In the genomic region with DNA sequence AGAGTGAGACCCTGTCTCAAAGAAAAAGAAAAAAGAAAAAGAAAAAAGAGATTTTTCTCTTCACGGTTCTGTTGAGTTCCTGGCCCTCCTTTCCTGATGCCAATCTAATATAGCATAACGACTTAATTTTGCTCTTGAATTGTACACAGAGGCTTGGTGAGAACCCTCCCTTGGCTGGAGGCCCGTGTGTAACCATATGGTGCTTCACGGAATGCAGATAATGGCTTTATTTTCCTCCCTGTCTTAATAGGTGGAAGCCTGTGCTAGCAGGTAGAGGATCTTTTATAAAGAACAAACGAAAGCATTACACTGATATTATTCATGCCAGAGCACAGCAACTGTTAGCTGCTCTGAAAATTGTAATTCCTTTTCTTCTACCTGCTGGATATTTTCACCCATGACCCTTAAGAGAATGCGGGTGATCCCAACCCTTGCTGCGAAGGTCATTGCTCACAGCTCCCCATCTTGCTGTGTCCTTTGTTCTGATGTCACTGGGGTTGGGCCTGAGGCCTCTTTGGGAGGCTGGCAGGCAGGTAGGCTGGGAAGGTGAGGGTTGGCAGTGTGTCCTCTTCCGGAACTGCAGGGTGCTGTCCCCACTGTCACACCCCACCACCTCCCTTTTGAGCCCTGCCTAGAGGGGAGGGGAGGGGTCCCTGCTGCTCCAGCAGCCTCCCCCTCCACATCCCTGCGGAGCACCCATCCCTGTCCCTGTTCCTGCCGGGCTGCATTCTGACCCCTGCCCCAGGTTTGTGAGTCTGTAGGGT, we compare ENCODE assay signal across 13 cellular contexts.
"Had no signal": no experiment of that assay in that cellular context is flagged by ENCODE, and none has a peak within 500 bp of the region (broad histone marks: within the 10 kb centered on the region; RNA-seq: fewer than 3 reads in every experiment).

No MANE protein-coding gene starts in this region.

- H3K4me3 ChIP-seq: body of pancreas, lung, upper lobe of left lung had no signal

- DNase-seq: activated CD4-positive, CD25-positive, alpha-beta regulatory T cell; body of pancreas; central memory CD4-positive, alpha-beta T cell; glutamatergic neuron; left cardiac atrium; naive thymus-derived CD4-positive, alpha-beta T cell; right cardiac atrium; substantia nigra; T-helper 17 cell had no signal

- H3K4me1 ChIP-seq: body of pancreas, upper lobe of left lung had no signal

- ATAC-seq: body of pancreas; left cardiac atrium; naive thymus-derived CD4-positive, alpha-beta T cell; stimulated activated effector memory CD8-positive, alpha-beta T cell treated with anti-CD3 and anti-CD28 coated beads, Interleukin-12 subunit alpha, Interleukin-12 subunit beta, amount 100 ng/mL, for 72 hours; T-helper 17 cell had no signal

- H3K27ac ChIP-seq: body of pancreas, neutrophil, upper lobe of left lung had no signal

- H3K9me3 ChIP-seq: body of pancreas, neutrophil, upper lobe of left lung had no signal

- H3K36me3 ChIP-seq: neutrophil, upper lobe of left lung had no signal

- H3K27me3 ChIP-seq: body of pancreas, neutrophil, upper lobe of left lung had no signal
